Comparison of ENCODE assay signal across 8 cellular contexts in genomic region chr15:41972341-41973237, GRCh38.
DNase-seq lines count a peak whose midpoint lies in the region; ATAC-seq, FAIRE-seq and TF ChIP-seq lines count a peak whose summit lies in the region.

Gene EHD4, minus strand, starts transcription at chr15:41972557. Its CDS starts 63 bp downstream, at chr15:41972494.

- H4K20me1 ChIP-seq in BLaER1 = peaks cover 28% of the 10 kb centered on the region

- peak within 1 kb of the TSS; percentile 75 for H3K9ac ChIP-seq in BLaER1

- peak; percentile 66 for ATAC-seq in HG03457 (IDR thresholded peaks at IDR 0.05; ENCODE audit: unreplicated experiment)

- H3K9me3 ChIP-seq in BLaER1 = no peaks in the 10 kb centered on the region

- H3K4me3 ChIP-seq in BLaER1 = peak within 1 kb of the TSS; percentile 89
- H3K4me3 ChIP-seq in coronary artery = peak within 1 kb of the TSS; percentile 94

- peak; percentile 99 for FAIRE-seq in GM19239 (lab: Jason Lieb, UNC)

- TF ChIP-seq CTCF in coronary artery (IDR thresholded peaks at IDR 0.05) = no peak

- no peaks in the 10 kb centered on the region for H3K36me3 ChIP-seq in BLaER1

- H3K4me2 ChIP-seq in BLaER1 = peak within 1 kb of the TSS; percentile 97

- H3K27ac ChIP-seq in BLaER1 (peak within 1 kb of the TSS; percentile 8; the same call in 1 of the 2 replicates), coronary artery (peak within 1 kb of the TSS; percentile 94 to 96), layer of hippocampus (ENCODE audit: low read depth, low read length) (peak within 1 kb of the TSS; percentile 75)

- DNase-seq in GM19239 (ENCODE audit: insufficient read length, low spot score) = peak; percentile 93
- DNase-seq in NCI-H524 treated with DMSO at 0.1 percent for 48 hours (lab: John Stamatoyannopoulos, UW) = peak; percentile 98
- peak; percentile 97 for DNase-seq in activated CD4-positive, alpha-beta T cell treated with anti-CD3 and anti-CD28 coated beads for 48 hours
- peak; percentile 98 for DNase-seq in coronary artery (ENCODE audit: low spot score)
- peak; percentile 87 to 90 for DNase-seq in stimulated activated CD4-positive, alpha-beta T cell treated with anti-CD3 and anti-CD28 coated beads, Interleukin-1b, Interleukin-23, amount 100 ng/mL, for 4 hours (ENCODE audit: low read depth in 2 of 2)

- H3K27me3 ChIP-seq in BLaER1 (no peaks in the 10 kb centered on the region), layer of hippocampus (ENCODE audit: control insufficient read depth, insufficient read depth, low read length) (no peaks in the 10 kb centered on the region)

- H3K4me1 ChIP-seq in BLaER1 = peaks cover 49% of the 10 kb centered on the region

Comparison
In these comparisons a context has a peak if more than half of its experiments do, and no peak if none do; other contexts are left out.
1. Peak in every context shown above with its lines: DNase-seq, ATAC-seq, H3K4me3 ChIP-seq and H3K27ac ChIP-seq.
2. H3K27ac ChIP-seq: peak in every context shown above with its lines; median percentile 95 in coronary artery; 75 in layer of hippocampus; 8 in BLaER1.